8 cellular contexts compared by ENCODE assay signal in genomic region chr6:20877008-20877937, GRCh38.
A peak's percentile ranks its signal among the peaks of the same experiment; 100 is the strongest.
DNase-seq lines count a peak whose midpoint lies in the region; ATAC-seq and TF ChIP-seq lines count a peak whose summit lies in the region.

No MANE protein-coding gene starts in this region.

- H3K27ac Mint-ChIP-seq in activated CD4-positive, alpha-beta T cell treated with anti-CD3 and anti-CD28 coated beads for 36 hours, result peak overlapping the region; percentile 74

- H3K9me3 Mint-ChIP-seq in activated CD4-positive, alpha-beta T cell treated with anti-CD3 and anti-CD28 coated beads for 36 hours (ENCODE audit: low read depth), result peaks cover 11% of the 10 kb centered on the region

- no peak overlapping the region for H2BK120ac ChIP-seq in mesendoderm (ENCODE audit: low read depth, low read length)

- intact Hi-C loops in activated CD4-positive, alpha-beta T cell treated with anti-CD3 and anti-CD28 coated beads for 36 hours (cut with DNase I, micrococcal nuclease), result loop anchor here (1.0 to 10.0 kb wide), 7 partner anchors 42 to 712 kb away; no protein-coding TSS in a partner anchor
- intact Hi-C loops in posterior vena cava (cut with DNase I), result no loop called here

- H3K4me1 ChIP-seq in mesendoderm (ENCODE audit: control insufficient read depth, low read depth, low read length), result peaks cover 16% of the 10 kb centered on the region

- no peak overlapping the region for H3K23ac ChIP-seq in mesendoderm (ENCODE audit: low read length)

- peak; percentile 98 for ATAC-seq in activated CD4-positive, alpha-beta T cell treated with anti-CD3 and anti-CD28 coated beads for 36 hours
- ATAC-seq in GM21825 (IDR thresholded peaks at IDR 0.05; ENCODE audit: unreplicated experiment), result peak; percentile 97

- H4K5ac ChIP-seq in mesendoderm (ENCODE audit: low read length), result no peak overlapping the region

- H3K27ac ChIP-seq in mesendoderm (ENCODE audit: low read depth, low read length), result peak overlapping the region; percentile 9

- in situ Hi-C loops in astrocyte of the spinal cord (cut with HindIII; ENCODE audit: low sequenced_read_pairs), result no loop called here

- CTCF ChIA-PET in activated CD4-positive, alpha-beta T cell treated with anti-CD3 and anti-CD28 coated beads for 36 hours (lab: Charles Lee), result interaction anchor here (0.7 to 1.7 kb wide), 2 partner anchors 712 to 717 kb away, joined by 3 to 4 read pairs; partner anchors contain the start of gene SOX4

- no peak overlapping the region for H3K4me2 ChIP-seq in mesendoderm (ENCODE audit: low read length)

- POLR2A ChIA-PET in activated CD4-positive, alpha-beta T cell treated with anti-CD3 and anti-CD28 coated beads for 36 hours (lab: Charles Lee), result interaction anchor here (0.5 to 1.1 kb wide), 4 partner anchors 42 to 590 kb away, joined by 3 to 7 read pairs (median 4); no protein-coding TSS in a partner anchor

- peaks cover 24% of the 10 kb centered on the region for H3K36me3 Mint-ChIP-seq in activated CD4-positive, alpha-beta T cell treated with anti-CD3 and anti-CD28 coated beads for 36 hours (ENCODE audit: low read depth)

- no peak overlapping the region for H2BK15ac ChIP-seq in mesendoderm (replicated peaks; ENCODE audit: low read depth)

- peak overlapping the region; percentile 79 for H3K18ac ChIP-seq in mesendoderm (ENCODE audit: low read length)

- H2BK5ac ChIP-seq in mesendoderm (ENCODE audit: low read length), result peak overlapping the region; percentile 21

- TF ChIP-seq CTCF in astrocyte of the spinal cord (IDR thresholded peaks at IDR 0.05; ENCODE audit: low read depth, low read length), result no peak

- H3K79me2 ChIP-seq in mesendoderm (ENCODE audit: control insufficient read depth, insufficient read depth, low read length), result no peaks in the 10 kb centered on the region

- H2AK5ac ChIP-seq in mesendoderm (ENCODE audit: low read length), result peak overlapping the region; percentile 22

- H3K79me1 ChIP-seq in mesendoderm (ENCODE audit: low read length), result no peaks in the 10 kb centered on the region

- no peak overlapping the region for H3K4me3 ChIP-seq in astrocyte of the spinal cord (ENCODE audit: low read depth, low read length)
- H3K4me3 ChIP-seq in mesendoderm (ENCODE audit: low read length), result no peak overlapping the region

- H3K4me3 Mint-ChIP-seq in activated CD4-positive, alpha-beta T cell treated with anti-CD3 and anti-CD28 coated beads for 36 hours, result no peak overlapping the region

- peak; percentile 62 for DNase-seq in activated CD4-positive, alpha-beta T cell treated with anti-CD3 and anti-CD28 coated beads for 36 hours
- DNase-seq in activated CD4-positive, alpha-beta T cell treated with anti-CD3 and anti-CD28 coated beads for 4 hours, result no peak
- DNase-seq in HuH-7.5 (ENCODE audit: low spot score) (peak; percentile 36), astrocyte of the spinal cord (ENCODE audit: low read depth, low spot score) (peak; percentile 93), mesendoderm (peak; percentile 81), DMS 273 treated with DMSO at 0.1 percent for 48 hours (lab: John Stamatoyannopoulos, UW) (no peak), posterior vena cava (ENCODE audit: low spot score) (no peak)

- no peak overlapping the region for H3K4ac ChIP-seq in mesendoderm (ENCODE audit: low read depth, low read length)

- no peak overlapping the region for H4K8ac ChIP-seq in mesendoderm (ENCODE audit: low read depth, low read length)

- no CpG with 5 or more reads among the region's 6 CpGs for WGBS in mesendoderm (ENCODE audit: extremely low coverage, insufficient coverage, low lambda C conversion rate)

- no peak overlapping the region for H3K9ac ChIP-seq in mesendoderm (ENCODE audit: low read length)

- peaks cover 14% of the 10 kb centered on the region for H3K4me1 Mint-ChIP-seq in activated CD4-positive, alpha-beta T cell treated with anti-CD3 and anti-CD28 coated beads for 36 hours

- H3K27me3 ChIP-seq in mesendoderm (ENCODE audit: insufficient read depth, low read length, poor library complexity), result no peaks in the 10 kb centered on the region

- no peaks in the 10 kb centered on the region for H3K27me3 Mint-ChIP-seq in activated CD4-positive, alpha-beta T cell treated with anti-CD3 and anti-CD28 coated beads for 36 hours

- H3K36me3 ChIP-seq in mesendoderm (ENCODE audit: control insufficient read depth, insufficient read depth, low read length), result no peaks in the 10 kb centered on the region

- H3K56ac ChIP-seq in mesendoderm (ENCODE audit: low read length), result peak overlapping the region; percentile 36

Comparison
In these comparisons a context has a peak if more than half of its experiments do, and no peak if none do; other contexts are left out.
1. DNase-seq: peak in activated CD4-positive, alpha-beta T cell treated with anti-CD3 and anti-CD28 coated beads for 36 hours (single experiment), HuH-7.5 (single experiment), astrocyte of the spinal cord (single experiment) and mesendoderm (single experiment); none in activated CD4-positive, alpha-beta T cell treated with anti-CD3 and anti-CD28 coated beads for 4 hours (0 of 2), DMS 273 treated with DMSO at 0.1 percent for 48 hours (single experiment) and posterior vena cava (single experiment).
2. intact Hi-C loops: an anchor here in activated CD4-positive, alpha-beta T cell treated with anti-CD3 and anti-CD28 coated beads for 36 hours (1.0 to 10.0 kb wide); none called in posterior vena cava.